Comparison of ENCODE assay signal across 29 cellular contexts in the genomic region with DNA sequence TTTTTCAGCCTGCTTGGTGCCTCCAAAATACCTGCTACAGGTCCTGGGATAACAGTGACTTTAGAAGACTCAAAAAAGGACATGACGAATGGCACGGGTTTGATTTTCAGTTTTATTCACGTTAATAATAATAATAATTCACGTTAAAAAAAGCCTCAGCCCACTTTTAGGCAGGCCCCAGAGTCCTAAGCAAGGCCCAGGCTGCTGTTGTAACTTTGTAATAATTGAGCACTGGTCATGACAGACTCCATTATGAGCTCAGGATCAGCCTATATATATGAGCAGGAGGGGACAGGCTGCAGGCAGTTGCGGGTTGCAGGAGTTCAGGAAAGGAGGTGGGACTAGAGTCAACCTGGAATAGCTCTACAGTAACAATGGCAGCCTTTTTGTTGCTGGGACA. TPM values are rescaled to one million over a fixed set of nuclear protein-coding genes. Genes with fewer than 3 reads are reported as not detected.
"Had no signal": no experiment of that assay in that cellular context is flagged by ENCODE, and none has a peak within 500 bp of the region (broad histone marks: within the 10 kb centered on the region; RNA-seq: fewer than 3 reads in every experiment).

A gene with protein sequence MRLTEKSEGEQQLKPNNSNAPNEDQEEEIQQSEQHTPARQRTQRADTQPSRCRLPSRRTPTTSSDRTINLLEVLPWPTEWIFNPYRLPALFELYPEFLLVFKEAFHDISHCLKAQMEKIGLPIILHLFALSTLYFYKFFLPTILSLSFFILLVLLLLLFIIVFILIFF (plus strand): TSS at position 301 of the 400 bp plus-strand sequence. CDS start 1,350 bp downstream, outside the sequence.

- ATAC-seq: activated CD4-positive, alpha-beta T cell treated with anti-CD3 and anti-CD28 coated beads for 36 hours; activated naive CD8-positive, alpha-beta T cell treated with anti-CD3 and anti-CD28 coated beads, Interleukin-2, amount 50 U/mL, for 24 hours; body of pancreas; esophagus mucosa; left cardiac atrium; psoas muscle had no signal

- H3K9me3 Mint-ChIP-seq: activated B cell treated with CpG ODN at 0.5 μM for 24 hours; activated CD4-positive, alpha-beta memory T cell treated with anti-CD3 and anti-CD28 coated beads for 36 hours; activated naive CD8-positive, alpha-beta T cell treated with anti-CD3 and anti-CD28 coated beads, Interleukin-2, amount 50 U/mL, for 24 hours; T-cell had no signal

- H3K36me3 ChIP-seq: right atrium auricular region, tibial nerve had no signal

- H3K9me3 ChIP-seq: body of pancreas, psoas muscle, right atrium auricular region, tibial nerve had no signal

- H3K27me3 ChIP-seq: body of pancreas, right atrium auricular region had no signal

- H3K27ac Mint-ChIP-seq: activated B cell treated with CpG ODN at 0.5 μM for 24 hours; activated CD4-positive, alpha-beta memory T cell treated with anti-CD3 and anti-CD28 coated beads for 36 hours; activated CD4-positive, alpha-beta T cell treated with anti-CD3 and anti-CD28 coated beads for 36 hours; activated naive CD8-positive, alpha-beta T cell treated with anti-CD3 and anti-CD28 coated beads, Interleukin-2, amount 50 U/mL, for 24 hours; nephron progenitor cell; T-cell had no signal

- H3K4me1 Mint-ChIP-seq: activated B cell treated with CpG ODN at 0.5 μM for 24 hours; activated CD4-positive, alpha-beta T cell treated with anti-CD3 and anti-CD28 coated beads for 36 hours; activated naive CD8-positive, alpha-beta T cell treated with anti-CD3 and anti-CD28 coated beads, Interleukin-2, amount 50 U/mL, for 24 hours had no signal

- H3K27me3 Mint-ChIP-seq: activated B cell treated with CpG ODN at 0.5 μM for 24 hours; activated CD4-positive, alpha-beta memory T cell treated with anti-CD3 and anti-CD28 coated beads for 36 hours; activated CD4-positive, alpha-beta T cell treated with anti-CD3 and anti-CD28 coated beads for 36 hours; activated naive CD8-positive, alpha-beta T cell treated with anti-CD3 and anti-CD28 coated beads, Interleukin-2, amount 50 U/mL, for 24 hours had no signal

- H3K4me3 ChIP-seq: body of pancreas, psoas muscle, right atrium auricular region, tibial nerve had no signal

- H3K36me3 Mint-ChIP-seq: activated CD4-positive, alpha-beta memory T cell treated with anti-CD3 and anti-CD28 coated beads for 36 hours; T-cell had no signal

- H3K4me1 ChIP-seq: body of pancreas, psoas muscle, right atrium auricular region, tibial nerve had no signal

- DNase-seq: activated B cell treated with CpG ODN at 0.5 μM for 24 hours; activated CD4-positive, alpha-beta memory T cell treated with anti-CD3 and anti-CD28 coated beads for 36 hours; activated CD4-positive, alpha-beta T cell treated with anti-CD3 and anti-CD28 coated beads for 36 hours; activated effector memory CD4-positive, alpha-beta T cell treated with anti-CD3 and anti-CD28 coated beads, Interleukin-2, amount 50 U/mL, for 16 hours; activated naive CD4-positive, alpha-beta T cell treated with anti-CD3 and anti-CD28 coated beads, Interleukin-2, amount 50 U/mL, for 16 hours; activated naive CD8-positive, alpha-beta T cell treated with anti-CD3 and anti-CD28 coated beads, Interleukin-2, amount 50 U/mL, for 24 hours; anterior cingulate cortex; body of pancreas; dermis blood vessel endothelial cell; effector memory CD4-positive, alpha-beta T cell; foreskin melanocyte; glutamatergic neuron; hippocampal formation; left cardiac atrium; midbrain; nephron progenitor cell; psoas muscle; stimulated activated CD4-positive, alpha-beta T cell treated with anti-CD3 and anti-CD28 coated beads, Interleukin-4, amount 100 ng/mL, for 24 hours; stimulated activated naive CD4-positive, alpha-beta T cell treated with Interleukin-2 at 50 U/mL for 16 hours; T-cell; T1000 had no signal

- H3K27ac ChIP-seq: body of pancreas, psoas muscle, right atrium auricular region, tibial nerve had no signal

- H3K4me3 Mint-ChIP-seq: activated B cell treated with CpG ODN at 0.5 μM for 24 hours; activated CD4-positive, alpha-beta memory T cell treated with anti-CD3 and anti-CD28 coated beads for 36 hours; activated CD4-positive, alpha-beta T cell treated with anti-CD3 and anti-CD28 coated beads for 36 hours; activated naive CD8-positive, alpha-beta T cell treated with anti-CD3 and anti-CD28 coated beads, Interleukin-2, amount 50 U/mL, for 24 hours; nephron progenitor cell; T-cell had no signal

RNA-seq across cellular contexts. Expression of the gene that starts here (rescaled TPM):
- total RNA-seq: activated B cell treated with CpG ODN at 0.5 μM for 24 hours, body of pancreas, cardiac septum, dermis blood vessel endothelial cell, endothelial cell of umbilical vein, esophagus mucosa, left cardiac atrium, liver, osteocyte, psoas muscle, right atrium auricular region, T-cell, urinary bladder had no signal
- polyA plus RNA-seq: endothelial cell of umbilical vein, liver, urinary bladder had no signal
